9 cellular contexts compared by ENCODE assay signal in genomic region chr19:40190891-40191835, GRCh38. TPM values are rescaled to one million over a fixed set of nuclear protein-coding genes. Genes with fewer than 3 reads are reported as not detected.
DNase-seq lines count a peak whose midpoint lies in the region; ATAC-seq, FAIRE-seq and TF ChIP-seq lines count a peak whose summit lies in the region.
"Had no signal": no experiment of that assay in that cellular context is flagged by ENCODE, and none has a peak within 500 bp of the region (broad histone marks: within the 10 kb centered on the region; RNA-seq: fewer than 3 reads in every experiment).

Gene MAP3K10 (plus strand): TSS chr19:40191426. CDS start chr19:40192032, 606 bp downstream.

- no peaks in the 10 kb centered on the region for H3K27me3 Mint-ChIP-seq in activated B cell treated with CpG ODN at 0.5 μM for 24 hours

- H3K27ac Mint-ChIP-seq in activated B cell treated with CpG ODN at 0.5 μM for 24 hours, result peak within 1 kb of the TSS; percentile 86

- H4K20me1 ChIP-seq in keratinocyte (ENCODE audit: control insufficient read depth, extremely low read depth, insufficient read depth, low read length), result no peaks in the 10 kb centered on the region

- H3K27ac ChIP-seq in caudate nucleus (ENCODE audit: low read depth, low read length) (peak within 1 kb of the TSS; percentile 97), keratinocyte (ENCODE audit: control insufficient read depth, insufficient read depth, low read length) (peak within 1 kb of the TSS; percentile 84)

- peak; percentile 77 for ATAC-seq in HG02885 (IDR thresholded peaks at IDR 0.05; ENCODE audit: poor library complexity, unreplicated experiment)
- ATAC-seq in activated B cell treated with CpG ODN at 0.5 μM for 24 hours (ENCODE audit: low read depth), result peak; percentile 89

- H3K9me3 ChIP-seq in keratinocyte (ENCODE audit: control insufficient read depth, low read depth, low read length), result no peaks in the 10 kb centered on the region

- H2AFZ ChIP-seq in keratinocyte (ENCODE audit: control insufficient read depth, low read length), result peak within 1 kb of the TSS; percentile 98

- H3K36me3 Mint-ChIP-seq in activated B cell treated with CpG ODN at 0.5 μM for 24 hours (ENCODE audit: low read depth), result no peaks in the 10 kb centered on the region

- POLR2A ChIA-PET in activated B cell treated with CpG ODN at 0.5 μM for 24 hours (lab: Charles Lee), result interaction anchor here (0.6 to 1.4 kb wide), 11 partner anchors 15 to 839 kb away, joined by 3 to 14 read pairs (median 5); partner anchors contain the start of genes AKT2, PSMC4, ZNF780A and ZNF780B

- H3K4me3 ChIP-seq in keratinocyte (ENCODE audit: control insufficient read depth in 2 of 3, extremely low read depth in 1 of 3, insufficient read depth in 2 of 3, low read depth in 1 of 3, low read length in 3 of 3), result peak within 1 kb of the TSS; percentile 57 to 97 (median 81)

- H3K27me3 ChIP-seq in keratinocyte (ENCODE audit: control insufficient read depth, extremely low read depth, insufficient read depth, low read length), result no peaks in the 10 kb centered on the region

- CTCF ChIA-PET in activated B cell treated with CpG ODN at 0.5 μM for 24 hours (lab: Charles Lee), result interaction anchor here (0.7 to 1.2 kb wide), 2 partner anchors 47 to 1416 kb away, joined by 4 to 5 read pairs; no protein-coding TSS in a partner anchor

- dilution Hi-C loops in keratinocyte (cut with MboI; ENCODE audit: extremely low pct_ligation_motif_present, low sequenced_read_pairs), result no loop called here

- peaks cover 0 to 2% of the 10 kb centered on the region in 2 experiments for H3K36me3 ChIP-seq in keratinocyte (ENCODE audit: control insufficient read depth in 2 of 2, extremely low read depth in 1 of 2, insufficient read depth in 2 of 2, low read length in 2 of 2)

- peak within 1 kb of the TSS; percentile 84 for H3K9ac ChIP-seq in keratinocyte (ENCODE audit: control insufficient read depth, extremely low read depth, insufficient read depth, low read length)

- intact Hi-C loops in activated B cell treated with CpG ODN at 0.5 μM for 24 hours (cut with micrococcal nuclease), result loop anchor here (1.0 to 2.0 kb wide), 5 partner anchors 26 to 220 kb away; partner anchors contain the start of genes AKT2, C19orf47, PLD3 and PSMC4

- no peaks in the 10 kb centered on the region for H3K79me2 ChIP-seq in keratinocyte (ENCODE audit: control insufficient read depth, insufficient read depth, low read length)

- peak within 1 kb of the TSS; percentile 90 for H3K4me3 Mint-ChIP-seq in activated B cell treated with CpG ODN at 0.5 μM for 24 hours

- H3K9me3 Mint-ChIP-seq in activated B cell treated with CpG ODN at 0.5 μM for 24 hours, result no peaks in the 10 kb centered on the region

- peaks cover 31% of the 10 kb centered on the region for H3K4me1 Mint-ChIP-seq in activated B cell treated with CpG ODN at 0.5 μM for 24 hours

- DNase-seq in NCI-H1436 treated with DMSO at 0.1 percent for 48 hours (lab: John Stamatoyannopoulos, UW), result peak; percentile 6
- no peak for DNase-seq in NCI-H1436 (lab: John Stamatoyannopoulos, UW)
- DNase-seq in NCI-H2171 (lab: John Stamatoyannopoulos, UW), result peak; percentile 68
- peak; percentile 83 for DNase-seq in activated B cell treated with CpG ODN at 0.5 μM for 24 hours
- DNase-seq in caudate nucleus (lab: John Stamatoyannopoulos, UW), result peak in 60 of 61 donors; percentile 17 to 84 (median 68)
- no peak for DNase-seq in keratinocyte (ENCODE audit: low read depth, low spot score)
- peak; percentile 37 to 68 for DNase-seq in stimulated activated CD4-positive, alpha-beta T cell treated with anti-CD3 and anti-CD28 coated beads, Interleukin-15, amount 100 ng/mL, for 1 hour (ENCODE audit: low read depth in 1 of 2, low spot score in 1 of 2)

- TF ChIP-seq CTCF in activated B cell treated with CpG ODN at 0.5 μM for 24 hours (IDR thresholded peaks at IDR 0.05), result no peak
- no peak for TF ChIP-seq CTCF in keratinocyte (optimal IDR thresholded peaks at IDR 0.05 in 1 of 3, IDR thresholded peaks at IDR 0.05 in 1 of 3, conservative IDR thresholded peaks at IDR 0.05 in 1 of 3; ENCODE audit: extremely low read depth in 1 of 3, insufficient read depth in 2 of 3, low read length in 3 of 3)

- H3K4me1 ChIP-seq in keratinocyte (ENCODE audit: control insufficient read depth, extremely low read depth, insufficient read depth, low read length), result peaks cover 11% of the 10 kb centered on the region

- H3K4me2 ChIP-seq in keratinocyte (ENCODE audit: control insufficient read depth, extremely low read depth, insufficient read depth, low read depth, low read length), result peak within 1 kb of the TSS; percentile 90

- H3K9me1 ChIP-seq in keratinocyte (ENCODE audit: control insufficient read depth, extremely low read depth, insufficient read depth, low read length), result no peaks in the 10 kb centered on the region

- FAIRE-seq in keratinocyte (lab: Jason Lieb, UNC), result no peak
- FAIRE-seq: G401.6 had no signal

RNA-seq across cellular contexts. Expression of gene MAP3K10, which starts in this region (rescaled TPM):
- 16.4 and 20.5 TPM in 2 replicates for total RNA-seq in activated B cell treated with CpG ODN at 0.5 μM for 24 hours
- 2.9 to 5.7 TPM (median 4.2 TPM) in 3 replicates for polyA plus RNA-seq in keratinocyte
- 6.7 TPM for polyA plus RNA-seq in keratinocyte (2011; ENCODE audit: low read depth)
- polyA plus RNA-seq in keratinocyte (2011; cell fraction: cytosol; rRNA removed), result 1.3 and 3.9 TPM in 2 replicates
- 14.7 and 19.5 TPM in 2 replicates for polyA plus RNA-seq in keratinocyte (2011; cell fraction: nucleus; rRNA removed)
- polyA plus RNA-seq in keratinocyte (2012; ENCODE audit: low replicate concordance), result 6.0 and 7.0 TPM in 2 replicates
- 5.3 to 6.6 TPM (median 6.4 TPM) in 3 replicates for polyA minus RNA-seq in keratinocyte
- polyA minus RNA-seq in keratinocyte (2011; cell fraction: cytosol; rRNA and poly(A)+ RNA removed), result 10.4 TPM
- 6.3 and 10.2 TPM in 2 replicates for polyA minus RNA-seq in keratinocyte (2011; cell fraction: nucleus; rRNA and poly(A)+ RNA removed)

Comparison
In these comparisons a context has a peak if more than half of its experiments do, and no peak if none do; other contexts are left out.
1. DNase-seq: peak in NCI-H1436 treated with DMSO at 0.1 percent for 48 hours (single experiment), NCI-H2171 (single experiment), activated B cell treated with CpG ODN at 0.5 μM for 24 hours (single experiment), caudate nucleus (60 of 61) and stimulated activated CD4-positive, alpha-beta T cell treated with anti-CD3 and anti-CD28 coated beads, Interleukin-15, amount 100 ng/mL, for 1 hour (2 of 2); none in NCI-H1436 (single experiment) and keratinocyte (single experiment).